Comparison of ENCODE assay signal across 7 cellular contexts in the genomic region with DNA sequence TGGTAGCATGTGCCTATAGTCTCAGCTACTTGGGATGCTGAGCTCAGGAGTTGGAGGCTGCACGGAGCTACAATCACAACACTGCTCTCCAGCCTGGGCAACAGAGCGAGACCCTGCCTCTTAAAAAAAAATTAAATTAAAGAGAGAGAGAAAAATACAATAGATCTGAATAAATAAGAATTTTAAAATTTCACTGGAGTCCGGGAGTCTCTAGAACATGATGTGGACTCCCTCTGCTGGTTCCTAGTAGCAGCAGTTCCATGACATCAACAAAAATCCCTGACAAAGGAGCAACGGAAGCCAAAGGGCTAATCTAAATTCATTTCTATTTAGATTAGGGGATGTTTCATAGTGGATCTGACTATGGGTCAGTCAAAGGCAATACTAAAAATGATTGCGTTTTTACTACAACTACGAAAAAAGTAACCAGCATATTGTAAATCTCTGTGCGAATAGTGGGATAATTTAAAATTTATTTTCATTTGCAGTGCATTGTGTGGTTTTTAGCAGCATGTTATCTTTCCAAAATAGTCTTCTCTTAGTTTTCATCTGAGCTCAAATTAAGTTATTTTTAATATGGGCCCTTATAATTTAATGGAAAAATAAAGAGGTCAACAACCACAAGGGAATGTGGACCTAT. TPM values are rescaled to one million over a fixed set of nuclear protein-coding genes. Genes with fewer than 3 reads are reported as not detected.
A peak's percentile ranks its signal among the peaks of the same experiment; 100 is the strongest.
DNase-seq lines count a peak whose midpoint lies in the region; ATAC-seq and TF ChIP-seq lines count a peak whose summit lies in the region.

No MANE protein-coding gene starts in this region.

- H3K9me3 ChIP-seq in GM23248 (ENCODE audit: low read depth): no peaks in the 10 kb centered on the region
- H3K9me3 ChIP-seq in OCI-LY3 (ENCODE audit: insufficient read depth, low read length): no peaks in the 10 kb centered on the region

- ATAC-seq in GM18873 (IDR thresholded peaks at IDR 0.05; ENCODE audit: low FRiP score, unreplicated experiment) (no peak), esophagus mucosa (no peak)

- H3K27me3 ChIP-seq in GM23248 (replicated peaks; ENCODE audit: insufficient read depth) (no peaks in the 10 kb centered on the region), OCI-LY3 (ENCODE audit: low read depth, low read length) (no peaks in the 10 kb centered on the region)

- H3K9me2 ChIP-seq in GM23248 (ENCODE audit: insufficient read depth): no peaks in the 10 kb centered on the region

- H3K4me2 ChIP-seq in GM23248 (ENCODE audit: unreplicated experiment): no peak overlapping the region
- H3K4me2 ChIP-seq in OCI-LY3 (ENCODE audit: low read length): no peak overlapping the region

- H2AFZ ChIP-seq in GM23248 (no peak overlapping the region), OCI-LY3 (ENCODE audit: low read depth, low read length) (no peak overlapping the region)

- no peaks in the 10 kb centered on the region for H4K20me1 ChIP-seq in GM23248 (ENCODE audit: insufficient read depth)
- no peaks in the 10 kb centered on the region for H4K20me1 ChIP-seq in OCI-LY3 (ENCODE audit: insufficient read depth, low read length)

- 78 to 82% methylated on average over 7 of the region's 7 CpGs for WGBS in GM23248 (ENCODE audit: low coverage in 1 of 2, low lambda C conversion rate in 2 of 2, missing lambda C conversion rate in 2 of 2), 2 experiments

- no peaks in the 10 kb centered on the region; the same call in 1 of the 2 replicates for H3K36me3 ChIP-seq in GM23248 (ENCODE audit: low read depth)
- H3K36me3 ChIP-seq in OCI-LY3 (replicated peaks; ENCODE audit: low read depth, low read length): peaks cover 4% of the 10 kb centered on the region

- DNase-seq in GM23248 (peak; percentile 80), fibroblast of gingiva (ENCODE audit: low read depth) (peak; percentile 41), renal cortical epithelial cell (ENCODE audit: low read depth) (peak; percentile 48), ureter (ENCODE audit: low spot score) (no peak)

- H3K27ac ChIP-seq in GM23248 (no peak overlapping the region), OCI-LY3 (ENCODE audit: low read length) (no peak overlapping the region)

- no peaks in the 10 kb centered on the region for H3F3A ChIP-seq in GM23248 (ENCODE audit: insufficient read depth)

- H3K4me1 ChIP-seq in GM23248 (ENCODE audit: insufficient read depth): no peaks in the 10 kb centered on the region
- no peaks in the 10 kb centered on the region for H3K4me1 ChIP-seq in OCI-LY3 (ENCODE audit: low read length)

- H3K9ac ChIP-seq in GM23248 (no peak overlapping the region), OCI-LY3 (ENCODE audit: low read length) (no peak overlapping the region)

- H3K4me3 ChIP-seq in GM23248 (no peak overlapping the region), OCI-LY3 (ENCODE audit: low read length) (no peak overlapping the region)

- in situ Hi-C loops in GM23248 (cut with MboI): no loop called here

- peaks cover 92% of the 10 kb centered on the region for H3K79me2 ChIP-seq in GM23248 (ENCODE audit: insufficient read depth)
- no peaks in the 10 kb centered on the region for H3K79me2 ChIP-seq in OCI-LY3 (ENCODE audit: low read length)

- peak; percentile 47 for TF ChIP-seq CTCF in OCI-LY3 (IDR thresholded peaks at IDR 0.05; ENCODE audit: low read depth, low read length)

RNA-seq across cellular contexts. Expression of gene INIP, which starts 6.7 kb away (rescaled TPM):
- total RNA-seq in GM23248 (2014; rRNA removed; shearing (Covaris generic)): 18.5 and 22.9 TPM in 2 replicates
- 29.7 and 33.4 TPM in 2 replicates for polyA plus RNA-seq in GM23248 (2016; fragmentation: Nextera tagmentation; extraction: Ambion mirVana)
- total RNA-seq in renal cortical epithelial cell: 22.4 and 43.0 TPM in 2 replicates
- total RNA-seq in ureter: 29.1 TPM
- 16.3 TPM for total RNA-seq in esophagus mucosa

RNA-seq across cellular contexts. Expression of gene SNX30, which starts 39.4 kb away (rescaled TPM):
- total RNA-seq in GM23248 (2014; rRNA removed; shearing (Covaris generic)): 26.7 and 31.2 TPM in 2 replicates
- polyA plus RNA-seq in GM23248 (2016; fragmentation: Nextera tagmentation; extraction: Ambion mirVana): 7.1 and 8.5 TPM in 2 replicates
- 20.7 and 61.9 TPM in 2 replicates for total RNA-seq in renal cortical epithelial cell
- total RNA-seq in ureter: 13.1 TPM
- 8.5 TPM for total RNA-seq in esophagus mucosa
